ENCODE assay signal across 18 cellular contexts in genomic region chr3:123698813-123699212, GRCh38.
A peak's percentile ranks its signal among the peaks of the same experiment; 100 is the strongest.
DNase-seq lines count a peak whose midpoint lies in the region; ATAC-seq and TF ChIP-seq lines count a peak whose summit lies in the region.
"Had no signal": no experiment of that assay in that cellular context is flagged by ENCODE, and none has a peak within 500 bp of the region (broad histone marks: within the 10 kb centered on the region; RNA-seq: fewer than 3 reads in every experiment).

No MANE protein-coding gene starts in this region.

- no peak overlapping the region for H3K27ac Mint-ChIP-seq in T-helper 2 cell treated with Interferon-gamma antibody and Interleukin-4, amounts not matched to agents 5 μg/mL and 100 μg/mL, for 36 hours
- H3K27ac Mint-ChIP-seq in H9 = no peak overlapping the region; a peak in 1 of 7 replicates
- H3K27ac Mint-ChIP-seq: activated CD4-positive, alpha-beta memory T cell treated with anti-CD3 and anti-CD28 coated beads, Interleukin-2, amount 10 ng/mL, durations not matched to agents 7 days and 5 days; activated naive CD4-positive, alpha-beta T cell treated with anti-CD3 and anti-CD28 coated beads, Interleukin-2, amount 50 U/mL, for 72 hours; activated T-cell treated with anti-CD3 and anti-CD28 coated beads, Interleukin-2, amount 50 U/mL, for 24 hours; natural killer cell treated with Interleukin-12 subunit alpha and Interleukin-12 subunit beta and Interleukin-15 and Interleukin-18, amount 100 ng/mL, for 72 hours had no signal

- TF ChIP-seq CTCF in heart left ventricle (IDR thresholded peaks at IDR 0.05) (no peak), hepatocyte (IDR thresholded peaks at IDR 0.05; ENCODE audit: poor library complexity) (no peak), upper lobe of right lung (IDR thresholded peaks at IDR 0.05) (no peak), omental fat pad (IDR thresholded peaks at IDR 0.05) (no peak), H9 (conservative IDR thresholded peaks at IDR 0.05) (no peak)

- H3K18ac ChIP-seq in H9 (ENCODE audit: insufficient read length, low read depth, low read length) = no peak overlapping the region

- H3K56ac ChIP-seq in H9 (ENCODE audit: insufficient read length, low read depth, low read length) = no peak overlapping the region

- intact Hi-C loops in heart left ventricle (cut with DNase I) (loop anchor here in 2 of 10 donors (5.0 kb wide), 2 partner anchors 42 to 47 kb away; no protein-coding TSS in a partner anchor), left cardiac atrium (cut with DNase I) (no loop called here), upper lobe of right lung (cut with DNase I) (no loop called here)

- H3K79me2 ChIP-seq in hepatocyte (no peaks in the 10 kb centered on the region), H9 (ENCODE audit: insufficient read depth, low read length) (no peaks in the 10 kb centered on the region)

- H2BK120ac ChIP-seq in H9 (ENCODE audit: low read depth, low read length, poor library complexity, severe bottlenecking) = no peak overlapping the region

- no peaks in the 10 kb centered on the region for H3K36me3 Mint-ChIP-seq in T-helper 2 cell treated with Interferon-gamma antibody and Interleukin-4, amounts not matched to agents 5 μg/mL and 100 μg/mL, for 36 hours (ENCODE audit: low read depth)
- peaks cover 0 to 4% (median 0%) of the 10 kb centered on the region in 3 experiments; a peak in 2 of 7 replicates for H3K36me3 Mint-ChIP-seq in H9 (ENCODE audit: insufficient read depth in 1 of 3, low read depth in 3 of 3)
- H3K36me3 Mint-ChIP-seq: activated naive CD4-positive, alpha-beta T cell treated with anti-CD3 and anti-CD28 coated beads, Interleukin-2, amount 50 U/mL, for 72 hours; natural killer cell treated with Interleukin-12 subunit alpha and Interleukin-12 subunit beta and Interleukin-15 and Interleukin-18, amount 100 ng/mL, for 72 hours had no signal

- no peak overlapping the region for H3T11ph ChIP-seq in H9 (ENCODE audit: low read length)

- no peak overlapping the region for H4K8ac ChIP-seq in H9 (replicated peaks; ENCODE audit: insufficient read length, low read depth, low read length)

- no peak overlapping the region for H2BK20ac ChIP-seq in H9 (ENCODE audit: low read depth, low read length, poor library complexity, severe bottlenecking)

- no peaks in the 10 kb centered on the region for H3K9me3 Mint-ChIP-seq in T-helper 2 cell treated with Interferon-gamma antibody and Interleukin-4, amounts not matched to agents 5 μg/mL and 100 μg/mL, for 36 hours
- H3K9me3 Mint-ChIP-seq in H9 = no peaks in the 10 kb centered on the region
- H3K9me3 Mint-ChIP-seq: activated CD4-positive, alpha-beta memory T cell treated with anti-CD3 and anti-CD28 coated beads, Interleukin-2, amount 10 ng/mL, durations not matched to agents 7 days and 5 days; activated naive CD4-positive, alpha-beta T cell treated with anti-CD3 and anti-CD28 coated beads, Interleukin-2, amount 50 U/mL, for 72 hours; activated T-cell treated with anti-CD3 and anti-CD28 coated beads, Interleukin-2, amount 50 U/mL, for 24 hours; natural killer cell treated with Interleukin-12 subunit alpha and Interleukin-12 subunit beta and Interleukin-15 and Interleukin-18, amount 100 ng/mL, for 72 hours had no signal

- H3K4me3 ChIP-seq in heart left ventricle = peak overlapping the region in 10 of 12 donors; percentile 32 to 58 (median 42)
- H3K4me3 ChIP-seq in hepatocyte = no peak overlapping the region
- H3K4me3 ChIP-seq in rectal smooth muscle tissue (ENCODE audit: low read length) = peak overlapping the region; percentile 90
- peak overlapping the region; percentile 46 for H3K4me3 ChIP-seq in upper lobe of right lung
- H3K4me3 ChIP-seq: BLaER1, MG63 had no signal

- TF ChIP-seq POLR2A in heart left ventricle (IDR thresholded peaks at IDR 0.05) = no peak

- H3K36me3 ChIP-seq in heart left ventricle = no peaks in the 10 kb centered on the region
- H3K36me3 ChIP-seq in hepatocyte (replicated peaks; ENCODE audit: insufficient read depth, low read depth) = no peaks in the 10 kb centered on the region
- peaks cover 10% of the 10 kb centered on the region for H3K36me3 ChIP-seq in rectal smooth muscle tissue (ENCODE audit: control insufficient read depth, insufficient read depth, low read length)
- H3K36me3 ChIP-seq in upper lobe of right lung = no peaks in the 10 kb centered on the region
- H3K36me3 ChIP-seq: MG63 had no signal

- H3K4me1 ChIP-seq in heart left ventricle (peaks cover 0 to 40% (median 29%) of the 10 kb centered on the region in 12 donors), hepatocyte (ENCODE audit: insufficient read depth) (peaks cover 39% of the 10 kb centered on the region), rectal smooth muscle tissue (ENCODE audit: control insufficient read depth, insufficient read depth, low read length) (peaks cover 34% of the 10 kb centered on the region), upper lobe of right lung (peaks cover 39% of the 10 kb centered on the region), H9 (ENCODE audit: insufficient read depth, low read length) (peaks cover 4% of the 10 kb centered on the region; the same call in 1 of the 2 replicates)

- no peak overlapping the region for H3K4me3 Mint-ChIP-seq in T-helper 2 cell treated with Interferon-gamma antibody and Interleukin-4, amounts not matched to agents 5 μg/mL and 100 μg/mL, for 36 hours
- H3K4me3 Mint-ChIP-seq in H9 = no peak overlapping the region
- H3K4me3 Mint-ChIP-seq: activated CD4-positive, alpha-beta memory T cell treated with anti-CD3 and anti-CD28 coated beads, Interleukin-2, amount 10 ng/mL, durations not matched to agents 7 days and 5 days; activated T-cell treated with anti-CD3 and anti-CD28 coated beads, Interleukin-2, amount 50 U/mL, for 24 hours; natural killer cell treated with Interleukin-12 subunit alpha and Interleukin-12 subunit beta and Interleukin-15 and Interleukin-18, amount 100 ng/mL, for 72 hours had no signal

- WGBS in heart left ventricle, 4 donors = 58 to 82% (median 73%) methylated on average over 5 of the region's 5 CpGs
- 70% methylated on average over 5 of the region's 5 CpGs for WGBS in hepatocyte (ENCODE audit: low lambda C conversion rate, missing lambda C conversion rate)
- WGBS in H9 (ENCODE audit: extremely low coverage, insufficient read length, low lambda C conversion rate) = no CpG with 5 or more reads among the region's 5 CpGs

- no peaks in the 10 kb centered on the region for H3K9me3 ChIP-seq in heart left ventricle
- no peaks in the 10 kb centered on the region for H3K9me3 ChIP-seq in hepatocyte (ENCODE audit: low read depth)
- no peaks in the 10 kb centered on the region for H3K9me3 ChIP-seq in upper lobe of right lung
- no peaks in the 10 kb centered on the region for H3K9me3 ChIP-seq in H9 (ENCODE audit: control insufficient read depth, low read depth, low read length)
- H3K9me3 ChIP-seq: BLaER1, MG63 had no signal

- H2AK5ac ChIP-seq in H9 (ENCODE audit: insufficient read length, low read length) = no peak overlapping the region

- no peaks in the 10 kb centered on the region for H4K20me1 ChIP-seq in hepatocyte (ENCODE audit: insufficient read depth, poor library complexity, severe bottlenecking)
- no peaks in the 10 kb centered on the region for H4K20me1 ChIP-seq in H9 (ENCODE audit: control insufficient read depth, insufficient read depth, insufficient read length)
- H4K20me1 ChIP-seq: BLaER1 had no signal

- no peaks in the 10 kb centered on the region for H3K79me1 ChIP-seq in H9 (ENCODE audit: insufficient read depth, low read depth, low read length, poor library complexity, severe bottlenecking)

- no peak overlapping the region for H3K23ac ChIP-seq in H9 (ENCODE audit: insufficient read length, low read depth, low read length)

- H3K4ac ChIP-seq in H9 (ENCODE audit: low read depth, low read length) = no peak overlapping the region

- H2BK5ac ChIP-seq in H9 (ENCODE audit: insufficient read length, low read length) = no peak overlapping the region

- no peak overlapping the region for H4K91ac ChIP-seq in H9 (ENCODE audit: insufficient read length, low read depth, low read length)

- H3K4me2 ChIP-seq in hepatocyte = peak overlapping the region; percentile 25
- no peak overlapping the region for H3K4me2 ChIP-seq in H9 (ENCODE audit: insufficient read depth, insufficient read length, low read length)
- H3K4me2 ChIP-seq: BLaER1 had no signal

- no peaks in the 10 kb centered on the region for H3K23me2 ChIP-seq in H9 (ENCODE audit: insufficient read length, low read depth, low read length, poor library complexity, severe bottlenecking)

- no peaks in the 10 kb centered on the region for H3K9me2 ChIP-seq in hepatocyte (replicated peaks; ENCODE audit: insufficient read depth)

- DNase-seq in heart left ventricle (no peak), left cardiac atrium (no peak), hepatocyte (ENCODE audit: low spot score) (no peak), upper lobe of right lung (no peak), omental fat pad (ENCODE audit: low spot score) (no peak), H9 (no peak)
- DNase-seq in T-helper 2 cell treated with Interferon-gamma antibody and Interleukin-4, amounts not matched to agents 5 μg/mL and 100 μg/mL, for 36 hours (ENCODE audit: low spot score) = no peak
- DNase-seq: 8988T; activated CD4-positive, alpha-beta memory T cell treated with anti-CD3 and anti-CD28 coated beads, Interleukin-2, amount 10 ng/mL, durations not matched to agents 7 days and 5 days; activated T-cell treated with anti-CD3 and anti-CD28 coated beads, Interleukin-2, amount 50 U/mL, for 24 hours; foreskin fibroblast; MG63; NCI-H187 treated with DMSO at 0.1 percent for 48 hours; SW 1271 had no signal

- H2BK15ac ChIP-seq in H9 (ENCODE audit: low read depth, low read length) = no peak overlapping the region

- no peak overlapping the region for H3K14ac ChIP-seq in H9 (ENCODE audit: insufficient read depth, low read length)

- H2AFZ ChIP-seq in hepatocyte = no peak overlapping the region
- H2AFZ ChIP-seq in H9 (ENCODE audit: low read length) = no peak overlapping the region

- H3K4me1 Mint-ChIP-seq in T-helper 2 cell treated with Interferon-gamma antibody and Interleukin-4, amounts not matched to agents 5 μg/mL and 100 μg/mL, for 36 hours (ENCODE audit: low read depth) = no peaks in the 10 kb centered on the region
- peaks cover 26 to 37% of the 10 kb centered on the region in 2 experiments for H3K4me1 Mint-ChIP-seq in H9
- H3K4me1 Mint-ChIP-seq: activated CD4-positive, alpha-beta memory T cell treated with anti-CD3 and anti-CD28 coated beads, Interleukin-2, amount 10 ng/mL, durations not matched to agents 7 days and 5 days had no signal

- H4K5ac ChIP-seq in H9 (ENCODE audit: insufficient read length, low read depth, low read length) = no peak overlapping the region

- H3K27me3 ChIP-seq in heart left ventricle = no peaks in the 10 kb centered on the region
- H3K27me3 ChIP-seq in hepatocyte = no peaks in the 10 kb centered on the region
- H3K27me3 ChIP-seq in rectal smooth muscle tissue (ENCODE audit: control insufficient read depth, insufficient read depth, low read length) = no peaks in the 10 kb centered on the region
- H3K27me3 ChIP-seq in upper lobe of right lung = no peaks in the 10 kb centered on the region
- H3K27me3 ChIP-seq in H9 (ENCODE audit: insufficient read depth, low read length) = no peaks in the 10 kb centered on the region
- H3K27me3 ChIP-seq: BLaER1, MG63 had no signal

- no peaks in the 10 kb centered on the region for H3K27me3 Mint-ChIP-seq in T-helper 2 cell treated with Interferon-gamma antibody and Interleukin-4, amounts not matched to agents 5 μg/mL and 100 μg/mL, for 36 hours (ENCODE audit: low read depth)
- H3K27me3 Mint-ChIP-seq in H9 (ENCODE audit: low read depth) = no peaks in the 10 kb centered on the region; the same call in 1 of the 2 replicates

- ATAC-seq in heart left ventricle (no peak), left cardiac atrium (no peak), upper lobe of right lung (no peak), omental fat pad (ENCODE audit: low FRiP score) (no peak)
- ATAC-seq: activated naive CD4-positive, alpha-beta T cell treated with anti-CD3 and anti-CD28 coated beads, Interleukin-2, amount 50 U/mL, for 72 hours; natural killer cell treated with Interleukin-12 subunit alpha and Interleukin-12 subunit beta and Interleukin-15 and Interleukin-18, amount 100 ng/mL, for 72 hours had no signal

- no peak overlapping the region for H2BK12ac ChIP-seq in H9 (ENCODE audit: insufficient read length, low read depth, low read length)

- H3K27ac ChIP-seq in heart left ventricle = peak overlapping the region in 9 of 12 donors; percentile 4 to 90 (median 39)
- H3K27ac ChIP-seq in hepatocyte = no peak overlapping the region
- peak overlapping the region; percentile 98 for H3K27ac ChIP-seq in rectal smooth muscle tissue (ENCODE audit: low read depth, low read length)
- H3K27ac ChIP-seq in upper lobe of right lung = peak overlapping the region; percentile 53
- H3K27ac ChIP-seq in H9 (ENCODE audit: insufficient read length, low read depth, low read length) = no peak overlapping the region
- H3K27ac ChIP-seq: BLaER1 had no signal

- H3K9ac ChIP-seq in rectal smooth muscle tissue (ENCODE audit: low read length) (peak overlapping the region; percentile 70), H9 (ENCODE audit: extremely low read depth, insufficient read length, low read length) (no peak overlapping the region)
- H3K9ac ChIP-seq: BLaER1 had no signal

Comparison
In these comparisons a context has a peak if more than half of its experiments do, and no peak if none do; other contexts are left out.
1. H3K27ac ChIP-seq: peak in heart left ventricle (9 of 12), rectal smooth muscle tissue (single experiment) and upper lobe of right lung (single experiment); none in hepatocyte (single experiment) and H9 (single experiment).